1 cellular context compared by ENCODE assay signal in the genomic region with DNA sequence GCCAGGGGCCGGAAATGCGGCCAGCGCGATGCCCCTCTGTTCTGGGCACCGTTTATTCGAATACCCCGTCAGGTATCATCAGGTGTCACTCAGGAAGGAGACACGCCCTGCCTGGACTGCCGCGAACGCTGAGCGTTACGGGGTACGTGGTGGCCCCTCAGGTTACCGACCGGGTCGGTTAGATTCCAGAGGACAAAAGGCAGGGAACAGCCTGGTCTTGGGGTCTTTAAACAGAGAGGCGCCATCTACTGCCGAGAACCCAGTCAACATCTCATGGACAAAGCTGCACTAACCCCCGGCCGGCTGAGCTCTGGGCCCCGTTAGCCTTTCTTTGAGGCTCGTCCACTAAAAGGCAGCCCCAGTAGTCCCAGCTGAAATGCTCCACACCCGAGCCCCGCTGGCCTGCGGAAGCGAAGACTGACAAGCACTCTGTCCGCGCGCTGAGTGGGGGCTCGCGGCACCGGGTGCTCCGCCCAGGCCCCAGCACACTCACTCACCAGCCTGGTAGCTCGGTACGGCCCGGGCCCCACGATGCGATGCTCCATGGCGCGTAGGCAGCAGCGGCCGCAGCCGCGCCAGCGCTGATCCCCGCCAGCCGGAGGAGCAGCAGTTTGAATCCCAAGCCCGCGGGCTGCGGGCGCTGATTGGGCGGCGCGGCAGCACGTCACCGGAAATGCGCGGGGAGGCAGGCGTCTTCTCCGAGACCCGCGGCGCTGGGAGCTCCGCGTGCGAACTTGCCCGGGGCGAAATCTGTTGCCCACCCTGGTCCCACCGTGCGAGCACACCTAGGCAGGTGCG.
TF ChIP-seq lines count a peak whose summit lies in the region.

A gene with protein sequence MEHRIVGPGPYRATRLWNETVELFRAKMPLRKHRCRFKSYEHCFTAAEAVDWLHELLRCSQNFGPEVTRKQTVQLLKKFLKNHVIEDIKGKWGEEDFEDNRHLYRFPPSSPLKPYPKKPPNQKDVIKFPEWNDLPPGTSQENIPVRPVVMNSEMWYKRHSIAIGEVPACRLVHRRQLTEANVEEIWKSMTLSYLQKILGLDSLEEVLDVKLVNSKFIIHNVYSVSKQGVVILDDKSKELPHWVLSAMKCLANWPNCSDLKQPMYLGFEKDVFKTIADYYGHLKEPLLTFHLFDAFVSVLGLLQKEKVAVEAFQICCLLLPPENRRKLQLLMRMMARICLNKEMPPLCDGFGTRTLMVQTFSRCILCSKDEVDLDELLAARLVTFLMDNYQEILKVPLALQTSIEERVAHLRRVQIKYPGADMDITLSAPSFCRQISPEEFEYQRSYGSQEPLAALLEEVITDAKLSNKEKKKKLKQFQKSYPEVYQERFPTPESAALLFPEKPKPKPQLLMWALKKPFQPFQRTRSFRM (minus strand): TSS at position 618 of the 798 bp plus-strand sequence. CDS start 73 bp downstream, at position 545.

TF ChIP-seq in K562, 482 proteins besides CTCF, POLR2A, EP300 and RAD21 (continued from another document and continues in another):
- TF ChIP-seq, protein P1, sequence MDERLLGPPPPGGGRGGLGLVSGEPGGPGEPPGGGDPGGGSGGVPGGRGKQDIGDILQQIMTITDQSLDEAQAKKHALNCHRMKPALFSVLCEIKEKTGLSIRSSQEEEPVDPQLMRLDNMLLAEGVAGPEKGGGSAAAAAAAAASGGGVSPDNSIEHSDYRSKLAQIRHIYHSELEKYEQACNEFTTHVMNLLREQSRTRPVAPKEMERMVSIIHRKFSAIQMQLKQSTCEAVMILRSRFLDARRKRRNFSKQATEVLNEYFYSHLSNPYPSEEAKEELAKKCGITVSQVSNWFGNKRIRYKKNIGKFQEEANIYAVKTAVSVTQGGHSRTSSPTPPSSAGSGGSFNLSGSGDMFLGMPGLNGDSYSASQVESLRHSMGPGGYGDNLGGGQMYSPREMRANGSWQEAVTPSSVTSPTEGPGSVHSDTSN (CRISPR knock-in tag; IDR thresholded peaks at IDR 0.05; ENCODE audit: low read depth), result no peak
- TF ChIP-seq, protein P1 (tag; conservative IDR thresholded peaks at IDR 0.05; ENCODE audit: low read depth), result no peak
- no peak for TF ChIP-seq KLF10 (CRISPR knock-in tag; IDR thresholded peaks at IDR 0.05)
- no peak; the same call in none of the 2 replicates for TF ChIP-seq POLR2AphosphoS5 (IDR thresholded peaks at IDR 0.05; ENCODE audit: control insufficient read depth, insufficient read depth, low read depth, low read length)
- TF ChIP-seq ZKSCAN3 (CRISPR knock-in tag; IDR thresholded peaks at IDR 0.05), result no peak
- TF ChIP-seq PURB (CRISPR knock-in tag; IDR thresholded peaks at IDR 0.05; ENCODE audit: low read depth), result no peak
- TF ChIP-seq CEBPB (tag; IDR thresholded peaks at IDR 0.05), result no peak
- TF ChIP-seq, protein P2, sequence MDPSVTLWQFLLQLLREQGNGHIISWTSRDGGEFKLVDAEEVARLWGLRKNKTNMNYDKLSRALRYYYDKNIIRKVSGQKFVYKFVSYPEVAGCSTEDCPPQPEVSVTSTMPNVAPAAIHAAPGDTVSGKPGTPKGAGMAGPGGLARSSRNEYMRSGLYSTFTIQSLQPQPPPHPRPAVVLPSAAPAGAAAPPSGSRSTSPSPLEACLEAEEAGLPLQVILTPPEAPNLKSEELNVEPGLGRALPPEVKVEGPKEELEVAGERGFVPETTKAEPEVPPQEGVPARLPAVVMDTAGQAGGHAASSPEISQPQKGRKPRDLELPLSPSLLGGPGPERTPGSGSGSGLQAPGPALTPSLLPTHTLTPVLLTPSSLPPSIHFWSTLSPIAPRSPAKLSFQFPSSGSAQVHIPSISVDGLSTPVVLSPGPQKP (CRISPR knock-in tag; IDR thresholded peaks at IDR 0.05), result no peak
- no peak for TF ChIP-seq RBM15 (IDR thresholded peaks at IDR 0.05; ENCODE audit: insufficient read depth, low read length)
- TF ChIP-seq NFIC (IDR thresholded peaks at IDR 0.05), result no peak; the same call in 1 of the 2 replicates
- no peak for TF ChIP-seq ZNF212 (CRISPR knock-in tag; IDR thresholded peaks at IDR 0.05)
- no peak for TF ChIP-seq MIER1 (IDR thresholded peaks at IDR 0.05; ENCODE audit: low read depth)
- peak; percentile 67; the same call in 1 of the 2 replicates for TF ChIP-seq KLF1 (tag; IDR thresholded peaks at IDR 0.05)
- TF ChIP-seq HOXB6 (CRISPR knock-in tag; IDR thresholded peaks at IDR 0.05; ENCODE audit: borderline replicate concordance), result no peak
- TF ChIP-seq CC2D1A (IDR thresholded peaks at IDR 0.05), result 0 out of 2 replicates have a peak, but pooled peaks have one; percentile 27
- TF ChIP-seq HDAC8 (tag; IDR thresholded peaks at IDR 0.05), result no peak
- TF ChIP-seq CBFB (CRISPR knock-in tag; IDR thresholded peaks at IDR 0.05), result no peak
- TF ChIP-seq, protein P3, sequence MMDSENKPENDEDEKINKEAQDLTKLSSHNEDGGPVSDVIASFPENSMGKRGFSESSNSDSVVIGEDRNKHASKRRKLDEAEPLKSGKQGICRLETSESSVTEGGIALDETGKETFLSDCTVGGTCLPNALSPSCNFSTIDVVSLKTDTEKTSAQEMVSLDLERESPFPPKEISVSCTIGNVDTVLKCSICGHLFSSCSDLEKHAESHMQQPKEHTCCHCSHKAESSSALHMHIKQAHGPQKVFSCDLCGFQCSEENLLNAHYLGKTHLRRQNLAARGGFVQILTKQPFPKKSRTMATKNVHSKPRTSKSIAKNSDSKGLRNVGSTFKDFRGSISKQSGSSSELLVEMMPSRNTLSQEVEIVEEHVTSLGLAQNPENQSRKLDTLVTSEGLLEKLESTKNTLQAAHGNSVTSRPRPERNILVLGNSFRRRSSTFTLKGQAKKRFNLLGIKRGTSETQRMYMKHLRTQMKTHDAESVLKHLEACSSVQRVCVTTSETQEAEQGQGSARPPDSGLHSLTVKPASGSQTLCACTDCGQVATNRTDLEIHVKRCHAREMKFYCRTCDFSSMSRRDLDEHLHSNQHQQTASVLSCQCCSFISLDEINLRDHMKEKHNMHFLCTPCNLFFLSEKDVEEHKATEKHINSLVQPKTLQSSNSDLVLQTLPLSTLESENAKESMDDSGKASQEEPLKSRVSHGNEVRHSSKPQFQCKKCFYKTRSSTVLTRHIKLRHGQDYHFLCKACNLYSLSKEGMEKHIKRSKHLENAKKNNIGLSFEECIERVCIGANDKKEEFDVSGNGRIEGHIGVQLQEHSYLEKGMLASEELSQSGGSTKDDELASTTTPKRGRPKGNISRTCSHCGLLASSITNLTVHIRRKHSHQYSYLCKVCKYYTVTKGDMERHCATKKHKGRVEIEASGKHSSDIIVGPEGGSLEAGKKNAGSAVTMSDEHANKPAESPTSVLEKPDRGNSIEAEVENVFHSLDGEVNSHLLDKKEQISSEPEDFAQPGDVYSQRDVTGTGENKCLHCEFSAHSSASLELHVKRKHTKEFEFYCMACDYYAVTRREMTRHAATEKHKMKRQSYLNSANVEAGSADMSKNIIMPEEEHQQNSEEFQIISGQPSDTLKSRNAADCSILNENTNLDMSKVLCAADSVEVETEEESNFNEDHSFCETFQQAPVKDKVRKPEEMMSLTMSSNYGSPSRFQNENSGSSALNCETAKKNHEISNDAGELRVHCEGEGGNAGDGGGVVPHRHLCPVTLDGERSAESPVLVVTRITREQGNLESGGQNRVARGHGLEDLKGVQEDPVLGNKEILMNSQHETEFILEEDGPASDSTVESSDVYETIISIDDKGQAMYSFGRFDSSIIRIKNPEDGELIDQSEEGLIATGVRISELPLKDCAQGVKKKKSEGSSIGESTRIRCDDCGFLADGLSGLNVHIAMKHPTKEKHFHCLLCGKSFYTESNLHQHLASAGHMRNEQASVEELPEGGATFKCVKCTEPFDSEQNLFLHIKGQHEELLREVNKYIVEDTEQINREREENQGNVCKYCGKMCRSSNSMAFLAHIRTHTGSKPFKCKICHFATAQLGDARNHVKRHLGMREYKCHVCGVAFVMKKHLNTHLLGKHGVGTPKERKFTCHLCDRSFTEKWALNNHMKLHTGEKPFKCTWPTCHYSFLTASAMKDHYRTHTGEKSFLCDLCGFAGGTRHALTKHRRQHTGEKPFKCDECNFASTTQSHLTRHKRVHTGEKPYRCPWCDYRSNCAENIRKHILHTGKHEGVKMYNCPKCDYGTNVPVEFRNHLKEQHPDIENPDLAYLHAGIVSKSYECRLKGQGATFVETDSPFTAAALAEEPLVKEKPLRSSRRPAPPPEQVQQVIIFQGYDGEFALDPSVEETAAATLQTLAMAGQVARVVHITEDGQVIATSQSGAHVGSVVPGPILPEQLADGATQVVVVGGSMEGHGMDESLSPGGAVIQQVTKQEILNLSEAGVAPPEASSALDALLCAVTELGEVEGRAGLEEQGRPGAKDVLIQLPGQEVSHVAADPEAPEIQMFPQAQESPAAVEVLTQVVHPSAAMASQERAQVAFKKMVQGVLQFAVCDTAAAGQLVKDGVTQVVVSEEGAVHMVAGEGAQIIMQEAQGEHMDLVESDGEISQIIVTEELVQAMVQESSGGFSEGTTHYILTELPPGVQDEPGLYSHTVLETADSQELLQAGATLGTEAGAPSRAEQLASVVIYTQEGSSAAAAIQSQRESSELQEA (IDR thresholded peaks at IDR 0.05; ENCODE audit: low read depth), result no peak
- TF ChIP-seq L3MBTL2 (IDR thresholded peaks at IDR 0.05), result peak; percentile 79
- no peak for TF ChIP-seq MECOM (CRISPR knock-in tag; IDR thresholded peaks at IDR 0.05)
- TF ChIP-seq PRPF4 (IDR thresholded peaks at IDR 0.05; ENCODE audit: insufficient read depth, low read depth, low read length, poor library complexity, severe bottlenecking), result no peak
- TF ChIP-seq, protein P4, sequence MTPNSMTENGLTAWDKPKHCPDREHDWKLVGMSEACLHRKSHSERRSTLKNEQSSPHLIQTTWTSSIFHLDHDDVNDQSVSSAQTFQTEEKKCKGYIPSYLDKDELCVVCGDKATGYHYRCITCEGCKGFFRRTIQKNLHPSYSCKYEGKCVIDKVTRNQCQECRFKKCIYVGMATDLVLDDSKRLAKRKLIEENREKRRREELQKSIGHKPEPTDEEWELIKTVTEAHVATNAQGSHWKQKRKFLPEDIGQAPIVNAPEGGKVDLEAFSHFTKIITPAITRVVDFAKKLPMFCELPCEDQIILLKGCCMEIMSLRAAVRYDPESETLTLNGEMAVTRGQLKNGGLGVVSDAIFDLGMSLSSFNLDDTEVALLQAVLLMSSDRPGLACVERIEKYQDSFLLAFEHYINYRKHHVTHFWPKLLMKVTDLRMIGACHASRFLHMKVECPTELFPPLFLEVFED (CRISPR knock-in tag; conservative IDR thresholded peaks at IDR 0.05), result no peak
- TF ChIP-seq BRCA1 (IDR thresholded peaks at IDR 0.05), result no peak
- TF ChIP-seq BRCA1 (CRISPR knock-in tag; IDR thresholded peaks at IDR 0.05), result no peak
- TF ChIP-seq SRSF1 (IDR thresholded peaks at IDR 0.05; ENCODE audit: low read depth, low read length), result 0 out of 2 replicates have a peak, but pooled peaks have one; percentile 52
- TF ChIP-seq ZNF57 (CRISPR knock-in tag; IDR thresholded peaks at IDR 0.05), result no peak
- no peak; the same call in none of the 2 replicates for TF ChIP-seq PML (IDR thresholded peaks at IDR 0.05; ENCODE audit: low read length)
- TF ChIP-seq, protein P5, sequence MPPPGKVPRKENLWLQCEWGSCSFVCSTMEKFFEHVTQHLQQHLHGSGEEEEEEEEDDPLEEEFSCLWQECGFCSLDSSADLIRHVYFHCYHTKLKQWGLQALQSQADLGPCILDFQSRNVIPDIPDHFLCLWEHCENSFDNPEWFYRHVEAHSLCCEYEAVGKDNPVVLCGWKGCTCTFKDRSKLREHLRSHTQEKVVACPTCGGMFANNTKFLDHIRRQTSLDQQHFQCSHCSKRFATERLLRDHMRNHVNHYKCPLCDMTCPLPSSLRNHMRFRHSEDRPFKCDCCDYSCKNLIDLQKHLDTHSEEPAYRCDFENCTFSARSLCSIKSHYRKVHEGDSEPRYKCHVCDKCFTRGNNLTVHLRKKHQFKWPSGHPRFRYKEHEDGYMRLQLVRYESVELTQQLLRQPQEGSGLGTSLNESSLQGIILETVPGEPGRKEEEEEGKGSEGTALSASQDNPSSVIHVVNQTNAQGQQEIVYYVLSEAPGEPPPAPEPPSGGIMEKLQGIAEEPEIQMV (tag; conservative IDR thresholded peaks at IDR 0.05; ENCODE audit: low read depth), result no peak
- TF ChIP-seq HMG20B (CRISPR knock-in tag; IDR thresholded peaks at IDR 0.05), result no peak
- TF ChIP-seq, protein P6, sequence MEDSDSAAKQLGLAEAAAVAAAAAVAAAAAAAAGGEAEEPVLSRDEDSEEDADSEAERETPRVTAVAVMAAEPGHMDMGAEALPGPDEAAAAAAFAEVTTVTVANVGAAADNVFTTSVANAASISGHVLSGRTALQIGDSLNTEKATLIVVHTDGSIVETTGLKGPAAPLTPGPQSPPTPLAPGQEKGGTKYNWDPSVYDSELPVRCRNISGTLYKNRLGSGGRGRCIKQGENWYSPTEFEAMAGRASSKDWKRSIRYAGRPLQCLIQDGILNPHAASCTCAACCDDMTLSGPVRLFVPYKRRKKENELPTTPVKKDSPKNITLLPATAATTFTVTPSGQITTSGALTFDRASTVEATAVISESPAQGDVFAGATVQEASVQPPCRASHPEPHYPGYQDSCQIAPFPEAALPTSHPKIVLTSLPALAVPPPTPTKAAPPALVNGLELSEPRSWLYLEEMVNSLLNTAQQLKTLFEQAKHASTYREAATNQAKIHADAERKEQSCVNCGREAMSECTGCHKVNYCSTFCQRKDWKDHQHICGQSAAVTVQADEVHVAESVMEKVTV (CRISPR knock-in tag; IDR thresholded peaks at IDR 0.05), result no peak
- TF ChIP-seq BCOR (IDR thresholded peaks at IDR 0.05), result peak; percentile 35; the same call in 1 of the 2 replicates
- TF ChIP-seq, protein P7, sequence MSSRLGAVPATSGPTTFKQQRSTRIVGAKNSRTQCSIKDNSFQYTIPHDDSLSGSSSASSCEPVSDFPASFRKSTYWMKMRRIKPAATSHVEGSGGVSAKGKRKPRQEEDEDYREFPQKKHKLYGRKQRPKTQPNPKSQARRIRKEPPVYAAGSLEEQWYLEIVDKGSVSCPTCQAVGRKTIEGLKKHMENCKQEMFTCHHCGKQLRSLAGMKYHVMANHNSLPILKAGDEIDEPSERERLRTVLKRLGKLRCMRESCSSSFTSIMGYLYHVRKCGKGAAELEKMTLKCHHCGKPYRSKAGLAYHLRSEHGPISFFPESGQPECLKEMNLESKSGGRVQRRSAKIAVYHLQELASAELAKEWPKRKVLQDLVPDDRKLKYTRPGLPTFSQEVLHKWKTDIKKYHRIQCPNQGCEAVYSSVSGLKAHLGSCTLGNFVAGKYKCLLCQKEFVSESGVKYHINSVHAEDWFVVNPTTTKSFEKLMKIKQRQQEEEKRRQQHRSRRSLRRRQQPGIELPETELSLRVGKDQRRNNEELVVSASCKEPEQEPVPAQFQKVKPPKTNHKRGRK (tag; IDR thresholded peaks at IDR 0.05), result no peak
- TF ChIP-seq ILK (tag; IDR thresholded peaks at IDR 0.05; ENCODE audit: borderline replicate concordance, low read depth), result no peak
- TF ChIP-seq ZNF79 (CRISPR knock-in tag; IDR thresholded peaks at IDR 0.05; ENCODE audit: low read depth), result no peak
